In the genomic region with DNA sequence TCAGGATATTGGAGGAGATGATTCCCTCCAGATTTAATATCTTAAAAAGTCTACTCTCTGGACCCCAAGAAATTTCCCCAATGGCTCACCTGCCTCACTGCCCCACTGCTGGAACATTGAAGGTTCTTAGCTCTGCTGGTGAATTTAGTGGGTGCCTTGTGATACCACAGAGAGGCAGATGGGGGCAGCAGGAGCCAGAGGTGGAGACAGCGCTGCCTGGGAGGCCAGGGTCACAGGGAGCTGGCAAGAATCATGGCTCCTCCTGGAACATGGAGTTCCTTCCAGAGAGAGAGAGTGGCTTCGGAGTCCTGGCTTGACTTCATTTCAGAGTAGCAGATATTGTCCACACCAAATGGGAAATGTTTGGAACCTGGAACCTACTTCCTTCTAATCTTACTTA, we compare ENCODE assay signal across 8 cellular contexts.
DNase-seq lines count a peak whose midpoint lies in the region; ATAC-seq and TF ChIP-seq lines count a peak whose summit lies in the region.

No MANE protein-coding gene starts in this region.

- peaks cover 12% of the 10 kb centered on the region for H3K4me1 Mint-ChIP-seq in chondrocyte (ENCODE audit: low read depth)

- no peaks in the 10 kb centered on the region for H3K9me3 Mint-ChIP-seq in chondrocyte (ENCODE audit: low read depth)

- no peaks in the 10 kb centered on the region for H3K27me3 Mint-ChIP-seq in chondrocyte (ENCODE audit: low read depth)

- peaks cover 2% of the 10 kb centered on the region for H3K36me3 Mint-ChIP-seq in chondrocyte (ENCODE audit: low read depth)

- TF ChIP-seq CTCF in C4-2B (conservative IDR thresholded peaks at IDR 0.05) (peak; percentile 75), chondrocyte (IDR thresholded peaks at IDR 0.05) (peak; percentile 68), omental fat pad (IDR thresholded peaks at IDR 0.05) (no peak)

- H3K27ac Mint-ChIP-seq in chondrocyte (ENCODE audit: unreplicated experiment): no peak overlapping the region

- ATAC-seq in GM18519 (IDR thresholded peaks at IDR 0.05; ENCODE audit: low FRiP score, unreplicated experiment) (peak; percentile 61), HG03159 (IDR thresholded peaks at IDR 0.05; ENCODE audit: unreplicated experiment) (peak; percentile 82), omental fat pad (ENCODE audit: low FRiP score) (no peak), HG03520 (IDR thresholded peaks at IDR 0.05; ENCODE audit: unreplicated experiment) (no peak)

- no peak overlapping the region for H3K27ac ChIP-seq in C4-2B

- DNase-seq in T follicular helper cell (ENCODE audit: low read depth) (peak; percentile 4), chondrocyte (ENCODE audit: low spot score) (no peak), myocyte (ENCODE audit: low read depth) (peak; percentile 30), omental fat pad (ENCODE audit: low spot score) (no peak)

- no peak overlapping the region for H3K4me3 Mint-ChIP-seq in chondrocyte (ENCODE audit: unreplicated experiment)

Comparison
In these comparisons a context has a peak if more than half of its experiments do, and no peak if none do; other contexts are left out.
1. CTCF ChIP-seq: peak in C4-2B (single experiment) and chondrocyte (single experiment); none in omental fat pad (0 of 3).
2. ATAC-seq: peak in GM18519 (single experiment) and HG03159 (single experiment); none in omental fat pad (single experiment) and HG03520 (single experiment).
3. DNase-seq: peak in T follicular helper cell (single experiment) and myocyte (single experiment); none in chondrocyte (single experiment) and omental fat pad (single experiment).